ENCODE assay signal across 14 cellular contexts in genomic region chr3:57972421-57973111, GRCh38. TPM values are rescaled to one million over a fixed set of nuclear protein-coding genes. Genes with fewer than 3 reads are reported as not detected.
DNase-seq lines count a peak whose midpoint lies in the region; ATAC-seq, FAIRE-seq and TF ChIP-seq lines count a peak whose summit lies in the region.
"Had no signal": no experiment of that assay in that cellular context is flagged by ENCODE, and none has a peak within 500 bp of the region (broad histone marks: within the 10 kb centered on the region; RNA-seq: fewer than 3 reads in every experiment).

No MANE protein-coding gene starts in this region.

- H3K27ac Mint-ChIP-seq in astrocyte (ENCODE audit: unreplicated experiment), result peak overlapping the region; percentile 85
- H3K27ac Mint-ChIP-seq: activated CD4-positive, alpha-beta T cell treated with anti-CD3 and anti-CD28 coated beads for 36 hours had no signal

- no peaks in the 10 kb centered on the region for H3K27me3 ChIP-seq in right cardiac atrium (ENCODE audit: control insufficient read depth, insufficient read depth)
- H3K27me3 ChIP-seq in astrocyte (ENCODE audit: insufficient read depth, low read length), result no peaks in the 10 kb centered on the region

- H3K27me3 Mint-ChIP-seq in astrocyte (ENCODE audit: low read depth, unreplicated experiment), result no peaks in the 10 kb centered on the region

- H2AFZ ChIP-seq in astrocyte (ENCODE audit: low read depth, low read length), result peak overlapping the region; percentile 53

- H3K9me3 Mint-ChIP-seq in astrocyte (ENCODE audit: unreplicated experiment), result no peaks in the 10 kb centered on the region

- H3K4me3 ChIP-seq in right cardiac atrium (ENCODE audit: low read length) (no peak overlapping the region), astrocyte (ENCODE audit: insufficient read depth, low read depth, low read length) (no peak overlapping the region), mucosa of descending colon (no peak overlapping the region)
- H3K4me3 ChIP-seq: coronary artery had no signal

- no peaks in the 10 kb centered on the region for H3K4me1 ChIP-seq in right cardiac atrium (ENCODE audit: control insufficient read depth, insufficient read depth, low read length)
- H3K4me1 ChIP-seq in astrocyte (ENCODE audit: insufficient read depth, low read length), result peaks cover 45% of the 10 kb centered on the region
- H3K4me1 ChIP-seq in mucosa of descending colon (ENCODE audit: low read depth), result peaks cover 44% of the 10 kb centered on the region

- ATAC-seq in right cardiac atrium (no peak), mucosa of descending colon (peak; percentile 74)
- ATAC-seq: activated CD4-positive, alpha-beta T cell treated with anti-CD3 and anti-CD28 coated beads for 36 hours; naive thymus-derived CD8-positive, alpha-beta T cell had no signal

- 71% methylated on average over 10 of the region's 10 CpGs for WGBS in right cardiac atrium

- no peak overlapping the region for H3K4me3 Mint-ChIP-seq in astrocyte (ENCODE audit: unreplicated experiment)
- H3K4me3 Mint-ChIP-seq: activated CD4-positive, alpha-beta T cell treated with anti-CD3 and anti-CD28 coated beads for 36 hours; naive thymus-derived CD8-positive, alpha-beta T cell had no signal

- no peak for FAIRE-seq in astrocyte (lab: Jason Lieb, UNC)

- DNase-seq in right cardiac atrium, result peak in 2 of 3 donors; percentile 20
- DNase-seq in cardiac septum (ENCODE audit: low spot score), result no peak
- no peak for DNase-seq in astrocyte (ENCODE audit: low read depth)
- DNase-seq in mucosa of descending colon, result peak; percentile 86 to 91 (median 90)
- no peak for DNase-seq in SKM-1 treated with dmso at 0.1 percent for 144 hours (lab: John Stamatoyannopoulos, UW; ENCODE audit: unreplicated experiment)
- no peak for DNase-seq in NCI-H2081 (lab: John Stamatoyannopoulos, UW)
- DNase-seq in hypothalamus (lab: John Stamatoyannopoulos, UW), result no peak
- DNase-seq in cerebellar nuclear complex (lab: John Stamatoyannopoulos, UW), result no peak
- DNase-seq: activated CD4-positive, alpha-beta T cell treated with anti-CD3 and anti-CD28 coated beads for 36 hours; activated effector memory CD4-positive, alpha-beta T cell treated with Interleukin-2 at 50 U/mL for 16 hours; GOT3; naive thymus-derived CD8-positive, alpha-beta T cell; NCI-H446 treated with DMSO at 0.1 percent for 48 hours had no signal

- H3K9ac ChIP-seq in astrocyte (ENCODE audit: low read length), result peak overlapping the region; percentile 50

- H3K27ac ChIP-seq in right cardiac atrium (ENCODE audit: low read length) (peak overlapping the region; percentile 16), astrocyte (ENCODE audit: low read depth, low read length) (peak overlapping the region; percentile 20)
- H3K27ac ChIP-seq: coronary artery had no signal

- H3K36me3 ChIP-seq in astrocyte (ENCODE audit: insufficient read depth, low read length) (no peaks in the 10 kb centered on the region), mucosa of descending colon (ENCODE audit: low read depth) (no peaks in the 10 kb centered on the region)

- intact Hi-C loops in right cardiac atrium (cut with DNase I) (no loop called here), cardiac septum (cut with DNase I) (no loop called here), mucosa of descending colon (cut with DNase I, micrococcal nuclease) (no loop called here)

- H3K79me2 ChIP-seq in astrocyte (ENCODE audit: insufficient read depth, low read length), result no peaks in the 10 kb centered on the region

- peak overlapping the region; percentile 41 for H3K4me2 ChIP-seq in astrocyte (ENCODE audit: low read length)

- H3K9me3 ChIP-seq in right cardiac atrium (ENCODE audit: control insufficient read depth, low read length) (no peaks in the 10 kb centered on the region), astrocyte (ENCODE audit: insufficient read depth, low read depth, low read length) (no peaks in the 10 kb centered on the region), mucosa of descending colon (no peaks in the 10 kb centered on the region)

- H4K20me1 ChIP-seq in astrocyte (ENCODE audit: insufficient read depth, low read length), result no peaks in the 10 kb centered on the region

- no peaks in the 10 kb centered on the region for H3K36me3 Mint-ChIP-seq in astrocyte (ENCODE audit: low read depth, unreplicated experiment)
- H3K36me3 Mint-ChIP-seq: naive thymus-derived CD8-positive, alpha-beta T cell had no signal

- peaks cover 35% of the 10 kb centered on the region for H3K4me1 Mint-ChIP-seq in astrocyte (ENCODE audit: low read depth, unreplicated experiment)

- TF ChIP-seq CTCF in astrocyte (IDR thresholded peaks at IDR 0.05; ENCODE audit: insufficient read depth, low read depth, low read length), result no peak
- TF ChIP-seq CTCF in mucosa of descending colon (IDR thresholded peaks at IDR 0.05), result no peak

RNA-seq across cellular contexts. Expression of gene FLNB, which starts 35.7 kb away (rescaled TPM):
- total RNA-seq in right cardiac atrium (10 to 100 TPM; 22.9 to 44.9 (median 29.0) TPM), cardiac septum (58.1 TPM), astrocyte (434 and 521 TPM in 2 replicates), mucosa of descending colon (100 to 1,000 TPM; 256 to 555 (median 357) TPM)
- 36.9 TPM for polyA plus RNA-seq in right cardiac atrium

Comparison
In these comparisons a context has a peak if more than half of its experiments do, and no peak if none do; other contexts are left out.
1. DNase-seq: peak in right cardiac atrium (2 of 3) and mucosa of descending colon (3 of 3); none in cardiac septum (single experiment), astrocyte (single experiment), SKM-1 treated with dmso at 0.1 percent for 144 hours (single experiment), NCI-H2081 (0 of 2), hypothalamus (0 of 51) and cerebellar nuclear complex (0 of 2).